29 cellular contexts compared by ENCODE assay signal in genomic region chr13:32175943-32176342, GRCh38.
DNase-seq lines count a peak whose midpoint lies in the region; ATAC-seq, FAIRE-seq and TF ChIP-seq lines count a peak whose summit lies in the region.
"Had no signal": no experiment of that assay in that cellular context is flagged by ENCODE, and none has a peak within 500 bp of the region (broad histone marks: within the 10 kb centered on the region; RNA-seq: fewer than 3 reads in every experiment).

No MANE protein-coding gene starts in this region.

- H3K4me3 ChIP-seq in liver (ENCODE audit: low read depth in 1 of 3, low read length in 3 of 3), result no peak overlapping the region
- H3K4me3 ChIP-seq in small intestine (ENCODE audit: low read depth in 1 of 2, low read length in 2 of 2), result no peak overlapping the region
- H3K4me3 ChIP-seq: BLaER1, GM12878 had no signal

- H3K9ac ChIP-seq in liver (ENCODE audit: low read depth in 1 of 2, low read length in 2 of 2), result no peak overlapping the region
- H3K9ac ChIP-seq: BLaER1 had no signal

- peaks cover 0 to 7% (median 3%) of the 10 kb centered on the region in 4 donors for H3K4me1 ChIP-seq in liver (ENCODE audit: control insufficient read depth in 4 of 4, insufficient read depth in 4 of 4, low read length in 3 of 4)
- no peaks in the 10 kb centered on the region for H3K4me1 ChIP-seq in small intestine (ENCODE audit: control insufficient read depth in 2 of 2, insufficient read depth in 1 of 2, low read depth in 1 of 2, low read length in 1 of 2)
- H3K4me1 ChIP-seq: BLaER1 had no signal

- H3K4me3 Mint-ChIP-seq in mesothelial cell of epicardium, result no peak overlapping the region
- H3K4me3 Mint-ChIP-seq: CD14-positive monocyte; CD4-positive, alpha-beta memory T cell; CD4-positive, CD25-positive, alpha-beta regulatory T cell; CD8-positive, alpha-beta memory T cell had no signal

- H3K36me3 ChIP-seq in liver (ENCODE audit: control insufficient read depth in 4 of 4, insufficient read depth in 3 of 4, low read depth in 1 of 4, low read length in 3 of 4) (peaks cover 0 to 8% (median 4%) of the 10 kb centered on the region in 4 donors), small intestine (ENCODE audit: control insufficient read depth in 2 of 2, insufficient read depth in 2 of 2, low read length in 2 of 2) (no peaks in the 10 kb centered on the region)
- H3K36me3 ChIP-seq: BE2C, BLaER1 had no signal

- 41% methylated on average over 2 of the region's 2 CpGs for WGBS in liver
- 21 to 69% (median 37%) methylated on average over 2 of the region's 2 CpGs for WGBS in small intestine, 3 donors

- H3K4me1 Mint-ChIP-seq in mesothelial cell of epicardium, result peaks cover 34% of the 10 kb centered on the region
- H3K4me1 Mint-ChIP-seq: CD14-positive monocyte; CD4-positive, alpha-beta memory T cell; CD4-positive, CD25-positive, alpha-beta regulatory T cell; CD8-positive, alpha-beta memory T cell had no signal

- no peaks in the 10 kb centered on the region for H3K9me3 ChIP-seq in liver (ENCODE audit: control insufficient read depth in 4 of 4, low read length in 3 of 4)
- no peaks in the 10 kb centered on the region for H3K9me3 ChIP-seq in small intestine (ENCODE audit: control insufficient read depth, low read depth)
- H3K9me3 ChIP-seq: BE2C, BLaER1 had no signal

- H3K27ac Mint-ChIP-seq in mesothelial cell of epicardium, result peak overlapping the region; percentile 13
- H3K27ac Mint-ChIP-seq: CD14-positive monocyte; CD4-positive, alpha-beta memory T cell; CD4-positive, CD25-positive, alpha-beta regulatory T cell had no signal

- H3K27me3 Mint-ChIP-seq in mesothelial cell of epicardium (ENCODE audit: low read depth), result no peaks in the 10 kb centered on the region
- H3K27me3 Mint-ChIP-seq: CD4-positive, alpha-beta memory T cell had no signal

- H3K27me3 ChIP-seq in liver (ENCODE audit: control insufficient read depth in 4 of 4, insufficient read depth in 4 of 4, low read length in 3 of 4), result no peaks in the 10 kb centered on the region
- no peaks in the 10 kb centered on the region for H3K27me3 ChIP-seq in small intestine (ENCODE audit: control insufficient read depth in 2 of 2, insufficient read depth in 2 of 2, low read length in 2 of 2)
- H3K27me3 ChIP-seq: BE2C, BLaER1 had no signal

- no peaks in the 10 kb centered on the region for H3K9me3 Mint-ChIP-seq in mesothelial cell of epicardium
- H3K9me3 Mint-ChIP-seq: CD14-positive monocyte; CD8-positive, alpha-beta memory T cell had no signal

- DNase-seq in left lobe of liver (ENCODE audit: low spot score) (no peak), mesothelial cell of epicardium (ENCODE audit: low spot score in 2 of 2, unreplicated experiment in 2 of 2) (no peak), small intestine (peak; percentile 24), GOT3 (lab: John Stamatoyannopoulos, UW) (no peak), HPDE6-E6E7 (ENCODE audit: extremely low spot score) (no peak), NCI-H345 (lab: John Stamatoyannopoulos, UW) (no peak)
- no peak for DNase-seq in activated CD8-positive, alpha-beta memory T cell treated with anti-CD3 and anti-CD28 coated beads, Interleukin-2, amount 50 U/mL, for 4 hours
- DNase-seq: 8988T; ACHN; C1 segment of cervical spinal cord; CD4-positive, alpha-beta memory T cell; CD4-positive, CD25-positive, alpha-beta regulatory T cell; CD8-positive, alpha-beta memory T cell; COR-L47; DMS 273 treated with DMSO at 0.1 percent for 48 hours; DMS153; DMS53; DMS79; DND-41; EL; GDM1 had no signal

- H3K27ac ChIP-seq in liver (ENCODE audit: low read depth in 1 of 2, low read length in 2 of 2) (no peak overlapping the region), small intestine (ENCODE audit: low read depth in 1 of 2, low read length in 1 of 2) (no peak overlapping the region)
- H3K27ac ChIP-seq: BLaER1 had no signal

- TF ChIP-seq CTCF in liver (IDR thresholded peaks at IDR 0.05; ENCODE audit: low read depth, low read length, missing input control), result no peak
- TF ChIP-seq CTCF in mesothelial cell of epicardium (IDR thresholded peaks at IDR 0.05; ENCODE audit: unreplicated experiment), result no peak

- peak; percentile 80 for ATAC-seq in left lobe of liver
- ATAC-seq: GM12878 had no signal

- no peak for FAIRE-seq in small intestine (lab: Jason Lieb, UNC)
- FAIRE-seq: A204.1, GM12878, GM12892, GM18507 had no signal

- no peak for TF ChIP-seq RAD21 in liver (IDR thresholded peaks at IDR 0.05)

- H3K36me3 Mint-ChIP-seq in mesothelial cell of epicardium, result peaks cover 10% of the 10 kb centered on the region

TF ChIP-seq in liver, 16 proteins besides CTCF, POLR2A, EP300 and RAD21:
- TF ChIP-seq ATF3 (IDR thresholded peaks at IDR 0.05) (no peak), RXRA (IDR thresholded peaks at IDR 0.05) (peak; percentile 12 to 28), SP1 (IDR thresholded peaks at IDR 0.05) (peak; percentile 49), HNF4G (IDR thresholded peaks at IDR 0.05) (peak; percentile 20), ZBTB33 (IDR thresholded peaks at IDR 0.05) (no peak), EGR1 (IDR thresholded peaks at IDR 0.05; ENCODE audit: low read depth in 2 of 2) (no peak), HNF4A (conservative IDR thresholded peaks at IDR 0.05) (peak; percentile 70 to 87)
